20 cellular contexts compared by ENCODE assay signal in genomic region chr15:62753518-62754221, GRCh38.
"Had no signal": no experiment of that assay in that cellular context is flagged by ENCODE, and none has a peak within 500 bp of the region (broad histone marks: within the 10 kb centered on the region; RNA-seq: fewer than 3 reads in every experiment).

No MANE protein-coding gene starts in this region.

- H3K36me3 ChIP-seq: lower lobe of right lung had no signal

- H3K9me3 Mint-ChIP-seq: activated naive CD4-positive, alpha-beta T cell treated with anti-CD3 and anti-CD28 coated beads for 36 hours; activated T-helper 17 cell treated with anti-CD3 and anti-CD28 coated beads, Interleukin-2, amount 50 U/mL, for 72 hours; naive thymus-derived CD4-positive, alpha-beta T cell; stimulated activated naive CD8-positive, alpha-beta T cell treated with anti-CD3 and anti-CD28 coated beads, Interleukin-15, Interleukin-2, amounts not matched to agents 100 ng/mL and 50 ng/mL, for 24 hours; T-helper 1 cell treated with Interleukin-12 subunit alpha and Interleukin-12 subunit beta and Interleukin-4 antibody, amounts not matched to agents 30 μg/mL and 1 μg/mL, for 36 hours; WTC11 had no signal

- ATAC-seq: activated T-helper 17 cell treated with anti-CD3 and anti-CD28 coated beads, Interleukin-2, amount 50 U/mL, for 72 hours; lower lobe of right lung; naive thymus-derived CD4-positive, alpha-beta T cell; psoas muscle; WTC11 had no signal

- H3K4me3 ChIP-seq: coronary artery, lower lobe of right lung, psoas muscle, sigmoid colon, thoracic aorta had no signal

- H3K27me3 Mint-ChIP-seq: stimulated activated naive CD8-positive, alpha-beta T cell treated with anti-CD3 and anti-CD28 coated beads, Interleukin-15, Interleukin-2, amounts not matched to agents 100 ng/mL and 50 ng/mL, for 24 hours had no signal

- H3K4me3 Mint-ChIP-seq: activated naive CD4-positive, alpha-beta T cell treated with anti-CD3 and anti-CD28 coated beads for 36 hours; activated T-helper 17 cell treated with anti-CD3 and anti-CD28 coated beads, Interleukin-2, amount 50 U/mL, for 72 hours; naive thymus-derived CD4-positive, alpha-beta T cell; stimulated activated naive CD8-positive, alpha-beta T cell treated with anti-CD3 and anti-CD28 coated beads, Interleukin-15, Interleukin-2, amounts not matched to agents 100 ng/mL and 50 ng/mL, for 24 hours; T-helper 1 cell treated with Interleukin-12 subunit alpha and Interleukin-12 subunit beta and Interleukin-4 antibody, amounts not matched to agents 30 μg/mL and 1 μg/mL, for 36 hours; WTC11 had no signal

- H3K27ac Mint-ChIP-seq: activated naive CD4-positive, alpha-beta T cell treated with anti-CD3 and anti-CD28 coated beads for 36 hours; activated T-helper 17 cell treated with anti-CD3 and anti-CD28 coated beads, Interleukin-2, amount 50 U/mL, for 72 hours; naive thymus-derived CD4-positive, alpha-beta T cell; stimulated activated naive CD8-positive, alpha-beta T cell treated with anti-CD3 and anti-CD28 coated beads, Interleukin-15, Interleukin-2, amounts not matched to agents 100 ng/mL and 50 ng/mL, for 24 hours; T-helper 1 cell treated with Interleukin-12 subunit alpha and Interleukin-12 subunit beta and Interleukin-4 antibody, amounts not matched to agents 30 μg/mL and 1 μg/mL, for 36 hours; WTC11 had no signal

- H3K9me3 ChIP-seq: lower lobe of right lung, psoas muscle, sigmoid colon, thoracic aorta had no signal

- H3K27ac ChIP-seq: lower lobe of right lung, psoas muscle, sigmoid colon, thoracic aorta had no signal

- H3K36me3 Mint-ChIP-seq: naive thymus-derived CD4-positive, alpha-beta T cell had no signal

- H3K27me3 ChIP-seq: sigmoid colon had no signal

- DNase-seq: activated CD4-positive, alpha-beta T cell treated with anti-CD3 and anti-CD28 coated beads for 48 hours; activated naive CD4-positive, alpha-beta T cell treated with anti-CD3 and anti-CD28 coated beads for 36 hours; activated T-cell treated with anti-CD3 and anti-CD28 coated beads for 4 hours; central memory CD4-positive, alpha-beta T cell; effector CD4-positive, alpha-beta T cell; hippocampal formation; left cardiac atrium; lower lobe of right lung; naive thymus-derived CD4-positive, alpha-beta T cell; nucleus accumbens; psoas muscle; sigmoid colon; stimulated activated CD4-positive, alpha-beta T cell treated with anti-CD3 and anti-CD28 coated beads, Interleukin-4, amount 100 ng/mL, for 1 hour; stimulated activated CD8-positive, alpha-beta memory T cell treated with anti-CD3 and anti-CD28 coated beads, Interleukin-4, amount 100 ng/mL, for 48 hours had no signal

- H3K4me1 Mint-ChIP-seq: activated T-helper 17 cell treated with anti-CD3 and anti-CD28 coated beads, Interleukin-2, amount 50 U/mL, for 72 hours; naive thymus-derived CD4-positive, alpha-beta T cell had no signal
